ENCODE assay signal across 9 cellular contexts in the genomic region with DNA sequence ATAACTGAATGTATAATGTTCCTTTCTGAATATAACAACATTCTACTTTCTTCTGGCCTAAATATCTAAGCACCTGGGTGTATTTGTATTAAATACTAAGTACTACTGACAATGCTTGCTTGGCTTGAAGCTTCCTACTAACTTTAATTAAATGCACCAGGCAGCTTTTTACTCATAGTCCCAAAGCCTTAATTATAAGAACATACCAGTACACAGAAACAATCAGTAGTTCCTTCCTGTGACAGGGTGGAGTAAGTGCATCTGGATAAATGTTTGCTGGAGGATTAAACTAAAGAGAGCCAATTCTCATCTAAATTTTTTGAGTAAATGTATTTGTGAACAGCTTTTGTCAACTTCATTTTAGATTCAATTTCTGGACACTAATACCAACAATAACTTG.
"Had no signal": no experiment of that assay in that cellular context is flagged by ENCODE, and none has a peak within 500 bp of the region (broad histone marks: within the 10 kb centered on the region; RNA-seq: fewer than 3 reads in every experiment).

No MANE protein-coding gene starts in this region.

- DNase-seq: GM23248, GOT3, H7, H9, HCEC 1CT, HFFc6 had no signal

- H3K27ac ChIP-seq: GM23248 had no signal

- H3K9ac ChIP-seq: GM23248 had no signal

- H3K4me3 ChIP-seq: GM23248, GM23338, HAP-1 had no signal

- H3K4me1 ChIP-seq: HAP-1 had no signal

- ATAC-seq: GM23338, HCT116 had no signal

- H3K9me3 ChIP-seq: HAP-1 had no signal

- H3K4me2 ChIP-seq: GM23338 had no signal

- H2AFZ ChIP-seq: GM23248, GM23338 had no signal

- H3K36me3 ChIP-seq: HAP-1 had no signal
